Comparison of ENCODE assay signal across 12 cellular contexts in genomic region chr7:127905491-127906330, GRCh38.
DNase-seq lines count a peak whose midpoint lies in the region; ATAC-seq, FAIRE-seq and TF ChIP-seq lines count a peak whose summit lies in the region.
"Had no signal": no experiment of that assay in that cellular context is flagged by ENCODE, and none has a peak within 500 bp of the region (broad histone marks: within the 10 kb centered on the region; RNA-seq: fewer than 3 reads in every experiment).

No MANE protein-coding gene starts in this region.

- no peak overlapping the region for H3K4me3 ChIP-seq in Jurkat, Clone E6-1 (ENCODE audit: low read length)
- no peak overlapping the region for H3K4me3 ChIP-seq in astrocyte of the spinal cord (ENCODE audit: low read depth, low read length)

- no peak for FAIRE-seq in urothelium cell line (lab: Jason Lieb, UNC)

- TF ChIP-seq CTCF in astrocyte of the spinal cord (IDR thresholded peaks at IDR 0.05; ENCODE audit: low read depth, low read length), result no peak

- no peak for ATAC-seq in HG03354 (IDR thresholded peaks at IDR 0.05; ENCODE audit: poor library complexity, severe bottlenecking, unreplicated experiment)

- DNase-seq in Daoy (ENCODE audit: low read depth) (peak; percentile 63), astrocyte of the spinal cord (ENCODE audit: low read depth, low spot score) (peak; percentile 64), lung microvascular endothelial cell (ENCODE audit: low read depth in 2 of 2) (peak; percentile 69 to 82), HuH-7.5 (ENCODE audit: low spot score) (no peak), iPS-NIHi11 (ENCODE audit: low spot score) (no peak), urothelium cell line (ENCODE audit: low spot score) (no peak)
- peak; percentile 68 for DNase-seq in Jurkat, Clone E6-1 (ENCODE audit: low read depth, low spot score)
- DNase-seq: GOT3, hippocampal formation, NCI-H1436, SHP77 had no signal

- in situ Hi-C loops in astrocyte of the spinal cord (cut with HindIII; ENCODE audit: low sequenced_read_pairs), result no loop called here

Comparison
In these comparisons a context has a peak if more than half of its experiments do, and no peak if none do; other contexts are left out.
1. DNase-seq: peak in Daoy (single experiment), Jurkat, Clone E6-1 (single experiment), astrocyte of the spinal cord (single experiment) and lung microvascular endothelial cell (2 of 2); none in HuH-7.5 (single experiment), iPS-NIHi11 (single experiment) and urothelium cell line (single experiment).